8 cellular contexts compared by ENCODE assay signal in genomic region chr3:67977762-67978161, GRCh38.
"Had no signal": no experiment of that assay in that cellular context is flagged by ENCODE, and none has a peak within 500 bp of the region (broad histone marks: within the 10 kb centered on the region; RNA-seq: fewer than 3 reads in every experiment).

No MANE protein-coding gene starts in this region.

- H3K4me3 ChIP-seq: GM12878 had no signal

- ATAC-seq: GM12878 had no signal

- DNase-seq: GDM1, GF-D8 had no signal

- FAIRE-seq: G401.6, GM12878, GM12891, GM12892, GM18507, GM19239 had no signal
